ENCODE assay signal across 14 cellular contexts in genomic region chr4:25346913-25347312, GRCh38. TPM values are rescaled to one million over a fixed set of nuclear protein-coding genes. Genes with fewer than 3 reads are reported as not detected.
A peak's percentile ranks its signal among the peaks of the same experiment; 100 is the strongest.
DNase-seq lines count a peak whose midpoint lies in the region; ATAC-seq, FAIRE-seq and TF ChIP-seq lines count a peak whose summit lies in the region.
"Had no signal": no experiment of that assay in that cellular context is flagged by ENCODE, and none has a peak within 500 bp of the region (broad histone marks: within the 10 kb centered on the region; RNA-seq: fewer than 3 reads in every experiment).

No MANE protein-coding gene starts in this region.

- H3K4me3 ChIP-seq in GM12878: no peak overlapping the region
- H3K4me3 ChIP-seq: gastroesophageal sphincter had no signal

- no peaks in the 10 kb centered on the region for H3K4me1 ChIP-seq in GM12878 (ENCODE audit: control insufficient read depth, insufficient read depth, low read length)
- H3K4me1 ChIP-seq: gastroesophageal sphincter had no signal

- intact Hi-C loops in GM12878 (cut with micrococcal nuclease; ENCODE audit: unreplicated experiment): no loop called here

- no peaks in the 10 kb centered on the region for H3K79me2 ChIP-seq in GM12878 (ENCODE audit: control insufficient read depth, insufficient read depth, low read length)

- RAD21 ChIA-PET in GM12878 (lab: Charles Lee; ENCODE audit: unreplicated experiment): interaction anchor here (1.6 to 2.1 kb wide), 2 partner anchors 21 to 35 kb away, joined by 5 to 7 read pairs; partner anchors contain the start of gene ZCCHC4

- TF ChIP-seq EP300 in GM12878 (IDR thresholded peaks at IDR 0.05; ENCODE audit: borderline replicate concordance in 1 of 2, control insufficient read depth in 1 of 2, low read depth in 2 of 2, low read length in 2 of 2): no peak

- CTCF ChIA-PET in GM12878 (lab: Yijun Ruan, JAX): interaction anchor here (0.8 to 3.2 kb wide), 3 partner anchors 10 to 20 kb away, joined by 3 to 20 read pairs (median 5); no protein-coding TSS in a partner anchor

- FAIRE-seq in GM12878 (lab: Jason Lieb, UNC): no peak
- FAIRE-seq: keratinocyte had no signal

- H3K9ac ChIP-seq in GM12878 (ENCODE audit: control insufficient read depth, insufficient read depth, low read length): no peak overlapping the region

- no TSS peak for BruUV-seq in GM12878 (replicated peaks; lab: Mats Ljungman, UMichigan)

- H2AFZ ChIP-seq in GM12878 (ENCODE audit: control insufficient read depth, low read depth, low read length): no peak overlapping the region

- SMC1A ChIA-PET in GM12878 (lab: Charles Lee; ENCODE audit: uncharacterized antibody, unreplicated experiment): interaction anchor here (0.9 to 1.6 kb wide), 2 partner anchors 19 to 114 kb away, joined by 4 to 5 read pairs; no protein-coding TSS in a partner anchor

- H4K20me1 ChIP-seq in GM12878 (ENCODE audit: control insufficient read depth, insufficient read depth): no peaks in the 10 kb centered on the region

- H3K4me2 ChIP-seq in GM12878 (ENCODE audit: control insufficient read depth, insufficient read depth): no peak overlapping the region

- DNase-seq in GM12878 (ENCODE audit: low read depth, low spot score): no peak
- no peak for DNase-seq in nucleus accumbens (lab: John Stamatoyannopoulos, UW)
- DNase-seq in stimulated activated CD8-positive, alpha-beta memory T cell treated with anti-CD3 and anti-CD28 coated beads, Interleukin-4, amount 100 ng/mL, for 48 hours: no peak
- no peak for DNase-seq in T-helper 1 cell
- DNase-seq: CD4-positive, CD25-positive, alpha-beta regulatory T cell; effector CD8-positive, alpha-beta T cell; NCI-H1105; NCI-H510A; stimulated activated CD4-positive, alpha-beta T cell treated with anti-CD3 and anti-CD28 coated beads, Interleukin-4, amount 100 ng/mL, for 1 hour had no signal

- 41% methylated on average over 3 of the region's 3 CpGs for WGBS in GM12878 (ENCODE audit: insufficient coverage, insufficient replicate concordance, low lambda C conversion rate, missing lambda C conversion rate)

- no peak overlapping the region for H3K27ac ChIP-seq in GM12878 (ENCODE audit: control insufficient read depth, insufficient read depth)
- H3K27ac ChIP-seq: gastroesophageal sphincter had no signal

- no peaks in the 10 kb centered on the region for H3K9me3 ChIP-seq in GM12878 (replicated peaks; ENCODE audit: control insufficient read depth, insufficient read depth, low read length)
- H3K9me3 ChIP-seq: gastroesophageal sphincter had no signal

- TF ChIP-seq POLR2A in GM12878 (IDR thresholded peaks at IDR 0.05; ENCODE audit: low read depth, low read length): no peak

- POLR2A ChIA-PET in GM12878 (lab: Charles Lee): no interaction called here

- no peaks in the 10 kb centered on the region for H3K27me3 ChIP-seq in GM12878 (replicated peaks in 1 of 2; ENCODE audit: control insufficient read depth in 2 of 2, insufficient read depth in 2 of 2, low read length in 1 of 2)
- H3K27me3 ChIP-seq: gastroesophageal sphincter had no signal

- no peaks in the 10 kb centered on the region; a peak in 1 of 4 replicates for H3K36me3 ChIP-seq in GM12878 (ENCODE audit: control insufficient read depth in 2 of 2, insufficient read depth in 2 of 2, low read length in 1 of 2)

- in situ Hi-C loops in GM12878 (cut with MboI): no loop called here

- TF ChIP-seq CTCF in GM12878 (IDR thresholded peaks at IDR 0.05 in 2 of 3, conservative IDR thresholded peaks at IDR 0.05 in 1 of 3; ENCODE audit: control insufficient read depth in 2 of 3, extremely low read depth in 1 of 3, insufficient read depth in 1 of 3, low read depth in 3 of 3, low read length in 3 of 3): no peak

- ATAC-seq in GM18508 (IDR thresholded peaks at IDR 0.05; ENCODE audit: insufficient read depth, unreplicated experiment) (peak; percentile 84), GM19452 (IDR thresholded peaks at IDR 0.05; ENCODE audit: unreplicated experiment) (peak; percentile 74), HG03108 (IDR thresholded peaks at IDR 0.05; ENCODE audit: unreplicated experiment) (peak; percentile 52), GM12878 (peak; percentile 71)
- ATAC-seq: gastroesophageal sphincter had no signal

- TF ChIP-seq RAD21 in GM12878 (IDR thresholded peaks at IDR 0.05; ENCODE audit: insufficient read depth, low read depth, low read length): no peak

TF ChIP-seq in GM12878, 131 proteins besides CTCF, POLR2A, EP300 and RAD21:
- TF ChIP-seq IKZF1 (conservative IDR thresholded peaks at IDR 0.05) (no peak), TCF12 (IDR thresholded peaks at IDR 0.05; ENCODE audit: low read depth, low read length) (no peak), TCF7 (IDR thresholded peaks at IDR 0.05; ENCODE audit: borderline replicate concordance) (peak; percentile 38; the same call in 1 of the 2 replicates), CREB1 (IDR thresholded peaks at IDR 0.05; ENCODE audit: low read depth) (peak; percentile 57; the same call in 1 of the 2 replicates), RUNX3 (IDR thresholded peaks at IDR 0.05; ENCODE audit: low read length) (peak; percentile 70), NR2C1 (IDR thresholded peaks at IDR 0.05) (no peak), WRNIP1 (IDR thresholded peaks at IDR 0.05; ENCODE audit: borderline replicate concordance, low read depth, low read length) (no peak), TBL1XR1 (IDR thresholded peaks at IDR 0.05; ENCODE audit: low read depth, low read length) (no peak), RAD51 (IDR thresholded peaks at IDR 0.05) (peak; percentile 33; the same call in 1 of the 2 replicates), EED (IDR thresholded peaks at IDR 0.05; ENCODE audit: low read depth) (no peak)

RNA-seq across cellular contexts. Expression of gene ANAPC4, which starts 30.1 kb away (rescaled TPM):
- total RNA-seq in GM12878 (2013; cell fraction: nucleolus; rRNA removed): 105 and 107 TPM in 2 replicates
- total RNA-seq in GM12878 (2014; rRNA removed) (27.8 and 29.8 TPM in 2 replicates), GM12878 (2014; rRNA removed; fragmentation: Illumina TruSeq; extraction: Trizol) (31.5 and 36.2 TPM in 2 replicates), GM12878 (2021) (27.6 and 28.2 TPM in 2 replicates)
- polyA plus RNA-seq in GM12878 (2011; ENCODE audit: low read depth): 15.3 TPM
- polyA plus RNA-seq in GM12878 (2011; rRNA removed) (31.6 and 58.9 TPM in 2 replicates), GM12878 (2014; fragmentation: Illumina TruSeq; extraction: Trizol) (40.1 and 51.2 TPM in 2 replicates), GM12878 (2014; fragmentation: Nextera tagmentation; extraction: Ambion mirVana) (10 to 100 TPM; 16.3 to 17.0 TPM), GM12878 (2014; rRNA removed) (24.5 and 27.0 TPM in 2 replicates), GM12878 (2016; fragmentation: Nextera tagmentation; extraction: Ambion mirVana) (10 to 100 TPM; 44.3 to 50.2 TPM)
- 8.5 and 8.8 TPM in 2 replicates for polyA plus RNA-seq in GM12878 (2011; cell fraction: cytosol; rRNA removed)
- 67.5 and 81.8 TPM in 2 replicates for polyA plus RNA-seq in GM12878 (2011; cell fraction: nucleus; rRNA removed)
- polyA plus RNA-seq in GM12878 (2012): 15.2 and 18.6 TPM in 2 replicates
- 14.3 and 17.7 TPM in 2 replicates for polyA minus RNA-seq in GM12878 (2011; rRNA and poly(A)+ RNA removed)
- polyA minus RNA-seq in GM12878 (2011; cell fraction: cytosol; rRNA and poly(A)+ RNA removed): 4.8 and 9.6 TPM in 2 replicates
- 22.8 and 37.2 TPM in 2 replicates for polyA minus RNA-seq in GM12878 (2011; cell fraction: nucleus; rRNA and poly(A)+ RNA removed)

RNA-seq across cellular contexts. Expression of gene ZCCHC4, which starts 34.3 kb away (rescaled TPM):
- total RNA-seq in GM12878 (2013; cell fraction: nucleolus; rRNA removed): 72.2 and 72.3 TPM in 2 replicates
- total RNA-seq in GM12878 (2014; rRNA removed) (13.2 and 15.1 TPM in 2 replicates), GM12878 (2014; rRNA removed; fragmentation: Illumina TruSeq; extraction: Trizol) (12.9 and 13.7 TPM in 2 replicates), GM12878 (2021) (9.7 and 10.5 TPM in 2 replicates)
- polyA plus RNA-seq in GM12878 (2011; ENCODE audit: low read depth): 3.4 TPM
- polyA plus RNA-seq in GM12878 (2011; rRNA removed) (15.6 and 22.0 TPM in 2 replicates), GM12878 (2014; fragmentation: Illumina TruSeq; extraction: Trizol) (12.4 and 14.3 TPM in 2 replicates), GM12878 (2014; fragmentation: Nextera tagmentation; extraction: Ambion mirVana) (1 to 10 TPM; 3.2 to 4.5 TPM), GM12878 (2014; rRNA removed) (9.6 and 11.7 TPM in 2 replicates), GM12878 (2016; fragmentation: Nextera tagmentation; extraction: Ambion mirVana) (10 to 100 TPM; 13.5 to 17.7 TPM)
- 6.3 and 8.0 TPM in 2 replicates for polyA plus RNA-seq in GM12878 (2011; cell fraction: cytosol; rRNA removed)
- polyA plus RNA-seq in GM12878 (2011; cell fraction: nucleus; rRNA removed): 16.2 and 18.7 TPM in 2 replicates
- polyA plus RNA-seq in GM12878 (2012): 4.2 and 5.9 TPM in 2 replicates
- polyA minus RNA-seq in GM12878 (2011; rRNA and poly(A)+ RNA removed): 14.7 and 15.2 TPM in 2 replicates
- polyA minus RNA-seq in GM12878 (2011; cell fraction: cytosol; rRNA and poly(A)+ RNA removed): 7.2 and 8.8 TPM in 2 replicates
- polyA minus RNA-seq in GM12878 (2011; cell fraction: nucleus; rRNA and poly(A)+ RNA removed): 20.2 and 27.7 TPM in 2 replicates
